10 cellular contexts compared by ENCODE assay signal in the genomic region with DNA sequence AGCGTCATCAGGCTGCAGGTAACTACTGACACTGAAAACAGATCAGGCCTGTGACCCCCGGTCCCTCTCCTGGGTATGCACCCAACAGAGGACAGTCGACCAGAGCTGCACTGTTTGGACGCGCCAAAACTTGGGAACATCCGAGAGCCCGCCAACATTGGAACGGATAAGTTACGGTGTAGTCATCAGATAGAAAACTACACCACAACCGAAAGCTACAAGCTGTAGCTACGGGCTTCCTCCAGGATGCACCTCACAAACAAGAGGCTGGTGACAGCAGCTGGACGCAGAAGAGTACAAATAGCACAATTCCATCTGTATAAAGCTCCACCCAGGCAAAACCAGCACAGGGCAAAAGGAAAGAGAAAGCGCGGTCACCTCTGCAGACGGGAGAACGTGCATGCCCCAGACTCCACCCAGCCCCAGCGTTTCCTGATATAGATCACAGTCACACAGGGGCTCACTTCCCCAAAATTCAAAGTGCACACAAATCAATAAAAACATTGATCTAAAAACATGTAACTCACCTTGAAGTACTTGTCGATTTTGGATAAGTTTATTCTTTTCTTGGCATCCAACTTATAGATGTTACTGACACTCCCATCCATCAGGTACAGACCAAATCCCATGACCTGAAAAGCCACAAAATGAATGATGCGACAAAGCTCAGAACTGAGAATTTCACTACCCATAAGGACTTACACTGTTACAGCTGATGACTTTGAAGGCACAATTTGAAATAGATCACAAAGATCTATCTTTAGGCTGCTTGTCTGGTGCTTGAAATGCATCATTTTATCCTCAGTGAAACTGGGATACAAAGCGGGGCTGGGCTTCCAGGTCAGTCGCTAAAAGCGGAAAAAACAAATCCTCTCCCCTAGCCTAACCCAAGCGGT. TPM values are rescaled to one million over a fixed set of nuclear protein-coding genes. Genes with fewer than 3 reads are reported as not detected.
DNase-seq lines count a peak whose midpoint lies in the region; ATAC-seq lines count a peak whose summit lies in the region.
"Had no signal": no experiment of that assay in that cellular context is flagged by ENCODE, and none has a peak within 500 bp of the region (broad histone marks: within the 10 kb centered on the region; RNA-seq: fewer than 3 reads in every experiment).

No MANE protein-coding gene starts in this region.

- CTCF ChIA-PET in activated CD4-positive, alpha-beta memory T cell treated with anti-CD3 and anti-CD28 coated beads for 36 hours (lab: Charles Lee) = no interaction called here

- no peak overlapping the region for H3K27ac Mint-ChIP-seq in activated CD4-positive, alpha-beta memory T cell treated with anti-CD3 and anti-CD28 coated beads for 36 hours

- POLR2A ChIA-PET in activated CD4-positive, alpha-beta memory T cell treated with anti-CD3 and anti-CD28 coated beads for 36 hours (lab: Charles Lee) = no interaction called here

- H3K4me3 Mint-ChIP-seq in activated CD4-positive, alpha-beta memory T cell treated with anti-CD3 and anti-CD28 coated beads for 36 hours = no peak overlapping the region
- H3K4me3 Mint-ChIP-seq: neural crest cell had no signal

- ATAC-seq in GM18499 (IDR thresholded peaks at IDR 0.05; ENCODE audit: insufficient read depth, unreplicated experiment) (peak; percentile 61), GM19463 (IDR thresholded peaks at IDR 0.05; ENCODE audit: unreplicated experiment) (peak; percentile 97), HG03045 (IDR thresholded peaks at IDR 0.05; ENCODE audit: unreplicated experiment) (peak; percentile 83), Right ventricle myocardium superior (ENCODE audit: poor library complexity) (no peak)

- DNase-seq in NOMO-1 treated with dmso at 0.1 percent for 144 hours (lab: John Stamatoyannopoulos, UW; ENCODE audit: unreplicated experiment) (peak; percentile 43), medulla oblongata (ENCODE audit: extremely low spot score) (no peak), SK-N-DZ (ENCODE audit: low spot score) (no peak), Right ventricle myocardium superior (no peak)
- no peak for DNase-seq in activated CD4-positive, alpha-beta memory T cell treated with anti-CD3 and anti-CD28 coated beads for 36 hours
- DNase-seq: NCI-H1694 treated with DMSO at 0.1 percent for 48 hours had no signal

- peaks cover 19% of the 10 kb centered on the region for H3K36me3 Mint-ChIP-seq in activated CD4-positive, alpha-beta memory T cell treated with anti-CD3 and anti-CD28 coated beads for 36 hours

- intact Hi-C loops in activated CD4-positive, alpha-beta memory T cell treated with anti-CD3 and anti-CD28 coated beads for 36 hours (cut with micrococcal nuclease) = no loop called here
- intact Hi-C loops in Right ventricle myocardium superior (cut with DNase I) = no loop called here

- no peaks in the 10 kb centered on the region for H3K9me3 Mint-ChIP-seq in activated CD4-positive, alpha-beta memory T cell treated with anti-CD3 and anti-CD28 coated beads for 36 hours
- H3K9me3 Mint-ChIP-seq: neural crest cell had no signal

- no peaks in the 10 kb centered on the region for H3K4me1 Mint-ChIP-seq in activated CD4-positive, alpha-beta memory T cell treated with anti-CD3 and anti-CD28 coated beads for 36 hours (ENCODE audit: low read depth)
- H3K4me1 Mint-ChIP-seq: neural crest cell had no signal

- H3K27me3 Mint-ChIP-seq in activated CD4-positive, alpha-beta memory T cell treated with anti-CD3 and anti-CD28 coated beads for 36 hours = no peaks in the 10 kb centered on the region

RNA-seq across cellular contexts. Expression of a gene that starts 43.3 kb away (rescaled TPM):
- total RNA-seq in activated CD4-positive, alpha-beta memory T cell treated with anti-CD3 and anti-CD28 coated beads for 36 hours = 10 to 100 TPM; 55.8 to 57.3 TPM
- 70.3 and 81.9 TPM in 2 replicates for polyA plus RNA-seq in SK-N-DZ (2014; cell fraction: cytosol; rRNA removed)
- 67.9 and 92.8 TPM in 2 replicates for polyA plus RNA-seq in SK-N-DZ (2014; cell fraction: nucleus; rRNA removed)
- total RNA-seq in Right ventricle myocardium superior = 28.8 TPM
